ENCODE assay signal across 8 cellular contexts in the genomic region with DNA sequence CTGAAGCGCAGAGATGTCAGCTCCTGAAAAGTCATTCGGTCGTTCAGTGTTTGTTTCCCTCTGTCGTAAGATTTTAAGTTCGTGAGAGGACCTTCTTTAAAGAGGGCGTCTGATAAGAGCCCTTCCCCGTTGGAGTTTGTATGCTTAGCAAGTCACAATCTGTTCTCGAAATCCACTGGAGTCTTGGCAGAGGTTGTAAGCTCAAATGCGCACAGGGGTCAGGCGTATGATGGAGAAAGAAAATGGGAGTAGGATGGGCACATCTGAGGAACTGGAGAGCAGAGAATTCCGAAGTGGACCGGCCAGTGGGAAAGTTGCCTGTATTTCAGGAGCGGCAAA. TPM values are rescaled to one million over a fixed set of nuclear protein-coding genes. Genes with fewer than 3 reads are reported as not detected.
DNase-seq lines count a peak whose midpoint lies in the region; ATAC-seq and TF ChIP-seq lines count a peak whose summit lies in the region.

No MANE protein-coding gene starts in this region.

- peak overlapping the region; percentile 96 for H2AFZ ChIP-seq in PC-9

- H3K4me2 ChIP-seq in PC-9: peak overlapping the region; percentile 89

- TSS peak; percentile 60 for BruUV-seq in PC-9 (replicated peaks; lab: Mats Ljungman, UMichigan)

- TF ChIP-seq CTCF in PC-9 (conservative IDR thresholded peaks at IDR 0.05) (no peak), upper lobe of right lung (IDR thresholded peaks at IDR 0.05) (no peak)

- no peaks in the 10 kb centered on the region for H3K27me3 ChIP-seq in PC-9 (ENCODE audit: insufficient read depth, low read depth)
- H3K27me3 ChIP-seq in effector memory CD4-positive, alpha-beta T cell (replicated peaks; ENCODE audit: control insufficient read depth, insufficient read depth, low read length, poor library complexity, severe bottlenecking): no peaks in the 10 kb centered on the region
- H3K27me3 ChIP-seq in upper lobe of right lung: no peaks in the 10 kb centered on the region

- H3K36me3 ChIP-seq in PC-9 (ENCODE audit: low read depth) (no peaks in the 10 kb centered on the region), mesodermal cell (ENCODE audit: control insufficient read depth, insufficient read depth, low read length) (peaks cover 8% of the 10 kb centered on the region), upper lobe of right lung (peaks cover 8% of the 10 kb centered on the region)
- H3K36me3 ChIP-seq in effector memory CD4-positive, alpha-beta T cell (ENCODE audit: control insufficient read depth, insufficient read depth, low read length): peaks cover 4% of the 10 kb centered on the region

- peak; percentile 13 for ATAC-seq in HG02852 (IDR thresholded peaks at IDR 0.05; ENCODE audit: unreplicated experiment)
- peak; percentile 77 for ATAC-seq in upper lobe of right lung

- H4K20me1 ChIP-seq in PC-9 (ENCODE audit: insufficient read depth): no peaks in the 10 kb centered on the region

- H3K4me3 ChIP-seq in PC-9: peak overlapping the region; percentile 79
- H3K4me3 ChIP-seq in effector memory CD4-positive, alpha-beta T cell (ENCODE audit: insufficient read depth, low read depth, low read length, poor library complexity, severe bottlenecking): peak overlapping the region; percentile 80
- peak overlapping the region; percentile 73 for H3K4me3 ChIP-seq in mesodermal cell (ENCODE audit: extremely low read depth, insufficient read depth, low read length, poor library complexity, severe bottlenecking)
- peak overlapping the region; percentile 76 for H3K4me3 ChIP-seq in upper lobe of right lung

- DNase-seq in SKM-1 (lab: John Stamatoyannopoulos, UW; ENCODE audit: unreplicated experiment) (peak; percentile 5), SKM-1 treated with dmso at 0.1 percent for 144 hours (lab: John Stamatoyannopoulos, UW; ENCODE audit: unreplicated experiment) (no peak), PC-9 (no peak), upper lobe of right lung (no peak), COR-L47 (lab: John Stamatoyannopoulos, UW) (no peak)
- DNase-seq in effector memory CD4-positive, alpha-beta T cell: no peak

- no peaks in the 10 kb centered on the region for H3F3A ChIP-seq in PC-9 (ENCODE audit: insufficient read depth, low read depth)

- no peaks in the 10 kb centered on the region for H3K9me3 ChIP-seq in PC-9 (ENCODE audit: insufficient read depth, low read depth)
- H3K9me3 ChIP-seq in effector memory CD4-positive, alpha-beta T cell (ENCODE audit: control insufficient read depth, low read length): no peaks in the 10 kb centered on the region
- peaks cover 12% of the 10 kb centered on the region for H3K9me3 ChIP-seq in mesodermal cell (ENCODE audit: control insufficient read depth, low read length)
- H3K9me3 ChIP-seq in upper lobe of right lung: no peaks in the 10 kb centered on the region

- no peaks in the 10 kb centered on the region for H3K9me2 ChIP-seq in PC-9 (ENCODE audit: insufficient read depth)

- H3K79me2 ChIP-seq in PC-9 (ENCODE audit: low read depth): peaks cover 12% of the 10 kb centered on the region; the same call in 1 of the 2 replicates

- peaks cover 9% of the 10 kb centered on the region for H3K4me1 ChIP-seq in PC-9 (replicated peaks; ENCODE audit: insufficient read depth)
- H3K4me1 ChIP-seq in effector memory CD4-positive, alpha-beta T cell (ENCODE audit: control insufficient read depth, insufficient read depth, low read length, poor library complexity, severe bottlenecking): peaks cover 9% of the 10 kb centered on the region
- no peaks in the 10 kb centered on the region for H3K4me1 ChIP-seq in mesodermal cell (ENCODE audit: control insufficient read depth, insufficient read depth, low read length, poor library complexity, severe bottlenecking)
- H3K4me1 ChIP-seq in upper lobe of right lung: peaks cover 16% of the 10 kb centered on the region

- CTCF ChIA-PET in PC-9 (lab: Charles Lee): no interaction called here

- 1% methylated on average over 10 of the region's 13 CpGs for WGBS in mesodermal cell (ENCODE audit: insufficient coverage in 2 of 2), 2 experiments

- H3K27ac ChIP-seq in PC-9: peak overlapping the region; percentile 78
- peak overlapping the region; percentile 71 for H3K27ac ChIP-seq in effector memory CD4-positive, alpha-beta T cell (ENCODE audit: insufficient read depth, low read length, poor library complexity, severe bottlenecking)
- H3K27ac ChIP-seq in mesodermal cell (ENCODE audit: low read depth, low read length, severe bottlenecking): peak overlapping the region; percentile 78
- peak overlapping the region; percentile 96 for H3K27ac ChIP-seq in upper lobe of right lung

- POLR2A ChIA-PET in PC-9 (lab: Charles Lee; ENCODE audit: unreplicated experiment): interaction anchor here (0.8 kb wide), 1 partner anchor 1076 kb away, joined by 9 read pairs; no protein-coding TSS in a partner anchor

- intact Hi-C loops in PC-9 (cut with micrococcal nuclease; ENCODE audit: unreplicated experiment) (loop anchor here (2.0 to 5.0 kb wide), 2 partner anchors 34 to 466 kb away; a partner anchor contains a TSS), upper lobe of right lung (cut with DNase I) (no loop called here)

RNA-seq across cellular contexts. Expression of a gene that starts 0.7 kb away (rescaled TPM):
- total RNA-seq in PC-9 (2021): 148 and 226 TPM in 2 replicates
- polyA plus RNA-seq in mesodermal cell (2013, experiment 1 of 2): 93.7 TPM
- polyA plus RNA-seq in mesodermal cell (2013, experiment 2 of 2): 103 TPM
- total RNA-seq in upper lobe of right lung: 335 TPM
